Comparison of ENCODE assay signal across 26 cellular contexts in genomic region chr15:56831467-56831866, GRCh38.
DNase-seq lines count a peak whose midpoint lies in the region; ATAC-seq and TF ChIP-seq lines count a peak whose summit lies in the region.
"Had no signal": no experiment of that assay in that cellular context is flagged by ENCODE, and none has a peak within 500 bp of the region (broad histone marks: within the 10 kb centered on the region; RNA-seq: fewer than 3 reads in every experiment).

No MANE protein-coding gene starts in this region.

- H3K27me3 ChIP-seq in dorsolateral prefrontal cortex (no peaks in the 10 kb centered on the region), rectal smooth muscle tissue (ENCODE audit: control insufficient read depth, insufficient read depth, low read length) (no peaks in the 10 kb centered on the region), vagina (no peaks in the 10 kb centered on the region)
- H3K27me3 ChIP-seq: heart right ventricle had no signal

- no peak overlapping the region for H3K4me3 Mint-ChIP-seq in activated T-helper 2 cell treated with anti-CD3 and anti-CD28 coated beads, Interferon-gamma antibody, Interleukin-2, Interleukin-4, amounts not matched to agents 10 μg/mL and 5 μg/mL and 100 μg/mL, durations not matched to agents 14 hours and 24 hours and 36 hours (ENCODE audit: low read depth)
- H3K4me3 Mint-ChIP-seq: activated naive CD8-positive, alpha-beta T cell; CD4-positive, alpha-beta memory T cell; HFFc6; memory B cell; T-helper 1 cell treated with Interleukin-12 subunit alpha and Interleukin-12 subunit beta and Interleukin-4 antibody, amounts not matched to agents 30 μg/mL and 1 μg/mL, for 36 hours had no signal

- no peak overlapping the region for H3K4me3 ChIP-seq in dorsolateral prefrontal cortex
- H3K4me3 ChIP-seq in rectal smooth muscle tissue (ENCODE audit: low read length) = no peak overlapping the region
- no peak overlapping the region for H3K4me3 ChIP-seq in vagina
- H3K4me3 ChIP-seq: heart right ventricle had no signal

- H3K27ac ChIP-seq in dorsolateral prefrontal cortex (peak overlapping the region in 52 of 59 donors; percentile 2 to 86 (median 64)), rectal smooth muscle tissue (ENCODE audit: low read depth, low read length) (peak overlapping the region; percentile 60), vagina (peak overlapping the region; percentile 55)

- no peaks in the 10 kb centered on the region for H3K9me3 ChIP-seq in vagina
- H3K9me3 ChIP-seq: heart right ventricle, SK-N-SH had no signal

- no peak overlapping the region for H3K27ac Mint-ChIP-seq in activated T-helper 2 cell treated with anti-CD3 and anti-CD28 coated beads, Interferon-gamma antibody, Interleukin-2, Interleukin-4, amounts not matched to agents 10 μg/mL and 5 μg/mL and 100 μg/mL, durations not matched to agents 14 hours and 24 hours and 36 hours
- H3K27ac Mint-ChIP-seq: activated naive CD8-positive, alpha-beta T cell; CD4-positive, alpha-beta memory T cell; HFFc6; memory B cell; progenitor cell of endocrine pancreas; T-helper 1 cell treated with Interleukin-12 subunit alpha and Interleukin-12 subunit beta and Interleukin-4 antibody, amounts not matched to agents 30 μg/mL and 1 μg/mL, for 36 hours had no signal

- H3K9ac ChIP-seq in rectal smooth muscle tissue (ENCODE audit: low read length) = no peak overlapping the region
- H3K9ac ChIP-seq: SK-N-SH had no signal

- TF ChIP-seq POLR2A in vagina (IDR thresholded peaks at IDR 0.05) = no peak

- intact Hi-C loops in Right ventricle myocardium superior (cut with DNase I) = no loop called here
- intact Hi-C loops in left cardiac atrium (cut with DNase I) = no loop called here
- intact Hi-C loops in dorsolateral prefrontal cortex (cut with DNase I) = no loop called here
- intact Hi-C loops in vagina (cut with DNase I) = no loop called here
- intact Hi-C loops in activated T-helper 2 cell treated with anti-CD3 and anti-CD28 coated beads, Interferon-gamma antibody, Interleukin-2, Interleukin-4, amounts not matched to agents 10 μg/mL and 5 μg/mL and 100 μg/mL, durations not matched to agents 14 hours and 24 hours and 36 hours (cut with micrococcal nuclease) = no loop called here

- H3K4me1 ChIP-seq in rectal smooth muscle tissue (ENCODE audit: control insufficient read depth, insufficient read depth, low read length) (peaks cover 9% of the 10 kb centered on the region), vagina (peaks cover 36% of the 10 kb centered on the region)

- H3K36me3 ChIP-seq in rectal smooth muscle tissue (ENCODE audit: control insufficient read depth, insufficient read depth, low read length) (no peaks in the 10 kb centered on the region), vagina (no peaks in the 10 kb centered on the region)
- H3K36me3 ChIP-seq: heart right ventricle had no signal

- H3K4me1 Mint-ChIP-seq in activated T-helper 2 cell treated with anti-CD3 and anti-CD28 coated beads, Interferon-gamma antibody, Interleukin-2, Interleukin-4, amounts not matched to agents 10 μg/mL and 5 μg/mL and 100 μg/mL, durations not matched to agents 14 hours and 24 hours and 36 hours (ENCODE audit: low read depth) = no peaks in the 10 kb centered on the region
- H3K4me1 Mint-ChIP-seq: CD4-positive, alpha-beta memory T cell had no signal

- no peaks in the 10 kb centered on the region for H3K36me3 Mint-ChIP-seq in activated T-helper 2 cell treated with anti-CD3 and anti-CD28 coated beads, Interferon-gamma antibody, Interleukin-2, Interleukin-4, amounts not matched to agents 10 μg/mL and 5 μg/mL and 100 μg/mL, durations not matched to agents 14 hours and 24 hours and 36 hours (ENCODE audit: low read depth)
- H3K36me3 Mint-ChIP-seq: activated naive CD8-positive, alpha-beta T cell; CD4-positive, alpha-beta memory T cell; memory B cell had no signal

- DNase-seq in Right ventricle myocardium superior (no peak), left cardiac atrium (no peak), dorsolateral prefrontal cortex (no peak), vagina (ENCODE audit: extremely low spot score in 2 of 2) (no peak), NCI-H526 treated with DMSO at 0.1 percent for 48 hours (lab: John Stamatoyannopoulos, UW) (no peak)
- DNase-seq in activated T-helper 2 cell treated with anti-CD3 and anti-CD28 coated beads, Interferon-gamma antibody, Interleukin-2, Interleukin-4, amounts not matched to agents 10 μg/mL and 5 μg/mL and 100 μg/mL, durations not matched to agents 14 hours and 24 hours and 36 hours (ENCODE audit: low spot score) = no peak
- DNase-seq: 8988T; activated CD4-positive, alpha-beta T cell treated with anti-CD3 and anti-CD28 coated beads for 1 hour; activated effector memory CD4-positive, alpha-beta T cell treated with Interleukin-2 at 50 U/mL for 16 hours; activated T-cell treated with anti-CD3 and anti-CD28 coated beads for 4 hours; AML-193; CD4-positive, alpha-beta memory T cell; DMS 273 treated with DMSO at 0.1 percent for 48 hours; GOT3; HFFc6; NCI-H1417 treated with DMSO at 0.1 percent for 48 hours; NCI-H2081 treated with DMSO at 0.1 percent for 48 hours; OCI-M1; SK-N-SH had no signal

- TF ChIP-seq CTCF in dorsolateral prefrontal cortex (IDR thresholded peaks at IDR 0.05 in 54 of 56, conservative IDR thresholded peaks at IDR 0.05 in 2 of 56; ENCODE audit: low read depth in 1 of 56, partially characterized antibody in 56 of 56) (no peak), vagina (IDR thresholded peaks at IDR 0.05) (no peak)

- ATAC-seq in Right ventricle myocardium superior (ENCODE audit: poor library complexity) = peak; percentile 8
- ATAC-seq in left cardiac atrium = no peak
- no peak for ATAC-seq in HG02840 (IDR thresholded peaks at IDR 0.05; ENCODE audit: low FRiP score, unreplicated experiment)

- H3K27me3 Mint-ChIP-seq in activated T-helper 2 cell treated with anti-CD3 and anti-CD28 coated beads, Interferon-gamma antibody, Interleukin-2, Interleukin-4, amounts not matched to agents 10 μg/mL and 5 μg/mL and 100 μg/mL, durations not matched to agents 14 hours and 24 hours and 36 hours (ENCODE audit: low read depth) = peaks cover 13% of the 10 kb centered on the region
- H3K27me3 Mint-ChIP-seq: activated naive CD8-positive, alpha-beta T cell; CD4-positive, alpha-beta memory T cell; memory B cell; progenitor cell of endocrine pancreas had no signal

- no peaks in the 10 kb centered on the region for H3K9me3 Mint-ChIP-seq in activated T-helper 2 cell treated with anti-CD3 and anti-CD28 coated beads, Interferon-gamma antibody, Interleukin-2, Interleukin-4, amounts not matched to agents 10 μg/mL and 5 μg/mL and 100 μg/mL, durations not matched to agents 14 hours and 24 hours and 36 hours
- H3K9me3 Mint-ChIP-seq: CD4-positive, alpha-beta memory T cell; HFFc6; memory B cell; T-helper 1 cell treated with Interleukin-12 subunit alpha and Interleukin-12 subunit beta and Interleukin-4 antibody, amounts not matched to agents 30 μg/mL and 1 μg/mL, for 36 hours had no signal
